ENCODE assay signal across 26 cellular contexts in genomic region chr4:25401066-25401465, GRCh38. TPM values are rescaled to one million over a fixed set of nuclear protein-coding genes. Genes with fewer than 3 reads are reported as not detected.
DNase-seq lines count a peak whose midpoint lies in the region; ATAC-seq, FAIRE-seq and TF ChIP-seq lines count a peak whose summit lies in the region.
"Had no signal": no experiment of that assay in that cellular context is flagged by ENCODE, and none has a peak within 500 bp of the region (broad histone marks: within the 10 kb centered on the region; RNA-seq: fewer than 3 reads in every experiment).

No MANE protein-coding gene starts in this region.

- no peaks in the 10 kb centered on the region for H3K9me3 Mint-ChIP-seq in MCF 10A (ENCODE audit: unreplicated experiment)
- H3K9me3 Mint-ChIP-seq: activated CD4-positive, alpha-beta T cell treated with anti-CD3 and anti-CD28 coated beads, Interleukin-2, amount 10 ng/mL, durations not matched to agents 24 days and 14 days had no signal

- H3K4me1 ChIP-seq in breast epithelium (no peaks in the 10 kb centered on the region), right cardiac atrium (ENCODE audit: control insufficient read depth, insufficient read depth, low read length) (no peaks in the 10 kb centered on the region), thyroid gland (no peaks in the 10 kb centered on the region)
- H3K4me1 ChIP-seq: colonic mucosa, neural progenitor cell, testis, vagina had no signal

- H3K4me3 Mint-ChIP-seq in MCF 10A (ENCODE audit: unreplicated experiment), result no peak overlapping the region
- H3K4me3 Mint-ChIP-seq: activated CD4-positive, alpha-beta T cell treated with anti-CD3 and anti-CD28 coated beads, Interleukin-2, amount 10 ng/mL, durations not matched to agents 24 days and 14 days; activated T-cell treated with anti-CD3 and anti-CD28 coated beads, Interleukin-2, amount 50 U/mL, for 24 hours; B cell; CD8-positive, alpha-beta memory T cell; neural progenitor cell had no signal

- no peaks in the 10 kb centered on the region for H3K27me3 Mint-ChIP-seq in MCF 10A (ENCODE audit: insufficient read depth, unreplicated experiment)
- H3K27me3 Mint-ChIP-seq: activated CD4-positive, alpha-beta T cell treated with anti-CD3 and anti-CD28 coated beads, Interleukin-2, amount 10 ng/mL, durations not matched to agents 24 days and 14 days; activated T-cell treated with anti-CD3 and anti-CD28 coated beads, Interleukin-2, amount 50 U/mL, for 24 hours; B cell; CD8-positive, alpha-beta memory T cell had no signal

- TF ChIP-seq CTCF in MCF 10A (IDR thresholded peaks at IDR 0.05; ENCODE audit: unreplicated experiment) (no peak), breast epithelium (IDR thresholded peaks at IDR 0.05) (no peak), thyroid gland (IDR thresholded peaks at IDR 0.05) (no peak)

- H3K27me3 ChIP-seq in breast epithelium (no peaks in the 10 kb centered on the region), right cardiac atrium (ENCODE audit: control insufficient read depth, insufficient read depth) (no peaks in the 10 kb centered on the region), thyroid gland (no peaks in the 10 kb centered on the region)
- H3K27me3 ChIP-seq: colonic mucosa, MG63, neural progenitor cell, right lobe of liver, testis, vagina had no signal

- peaks cover 77% of the 10 kb centered on the region for H3K36me3 Mint-ChIP-seq in MCF 10A (ENCODE audit: insufficient read depth, unreplicated experiment)

- H3K36me3 ChIP-seq in breast epithelium, result peaks cover 6% of the 10 kb centered on the region
- peaks cover 35 to 38% of the 10 kb centered on the region in 2 donors for H3K36me3 ChIP-seq in thyroid gland

- H3K9me3 ChIP-seq in breast epithelium (no peaks in the 10 kb centered on the region), right cardiac atrium (ENCODE audit: control insufficient read depth, low read length) (no peaks in the 10 kb centered on the region), thyroid gland (no peaks in the 10 kb centered on the region)
- H3K9me3 ChIP-seq: colonic mucosa, MG63, right lobe of liver, testis, vagina had no signal

- FAIRE-seq in frontal cortex (lab: Jason Lieb, UNC), result no peak

- H3K27ac ChIP-seq in breast epithelium (no peak overlapping the region), angular gyrus (ENCODE audit: low read depth, low read length) (peak overlapping the region; percentile 35), right cardiac atrium (ENCODE audit: low read length) (no peak overlapping the region), thyroid gland (no peak overlapping the region)
- H3K27ac ChIP-seq: colonic mucosa, neural progenitor cell, right lobe of liver, testis, vagina, WERI-Rb-1 had no signal

- H3K4me3 ChIP-seq in breast epithelium, result no peak overlapping the region
- no peak overlapping the region for H3K4me3 ChIP-seq in right cardiac atrium (ENCODE audit: low read length)
- H3K4me3 ChIP-seq in thyroid gland (replicated peaks in 1 of 3), result no peak overlapping the region
- H3K4me3 ChIP-seq: colonic mucosa, MG63, neural progenitor cell, right lobe of liver, testis, vagina had no signal

- H3K4me1 Mint-ChIP-seq in MCF 10A (ENCODE audit: insufficient read depth, unreplicated experiment), result peaks cover 9% of the 10 kb centered on the region
- H3K4me1 Mint-ChIP-seq: B cell, neural progenitor cell had no signal

- TF ChIP-seq POLR2A in breast epithelium (IDR thresholded peaks at IDR 0.05) (no peak), thyroid gland (IDR thresholded peaks at IDR 0.05) (no peak)

- DNase-seq in MCF 10A (ENCODE audit: unreplicated experiment) (peak; percentile 7), breast epithelium (ENCODE audit: low spot score in 2 of 2) (no peak), kidney tubule cell (ENCODE audit: low spot score) (peak; percentile 24), right cardiac atrium (no peak), frontal cortex (ENCODE audit: low spot score in 2 of 2) (no peak), thyroid gland (no peak)
- DNase-seq: activated gamma-delta T cell treated with Interleukin-2 at 50 U/mL for 16 hours; activated T-cell treated with anti-CD3 and anti-CD28 coated beads, Interleukin-2, amount 50 U/mL, for 24 hours; CD8-positive, alpha-beta memory T cell; colonic mucosa; effector CD8-positive, alpha-beta T cell; GDM1; head of caudate nucleus; MG63; NCI-H82; right lobe of liver; stimulated activated naive CD8-positive, alpha-beta T cell treated with anti-CD3 and anti-CD28 coated beads, Interleukin-15, Interleukin-2, amounts not matched to agents 100 U/mL and 50 U/mL, for 24 hours; T-helper 2 cell; testis; WERI-Rb-1 had no signal

- intact Hi-C loops in MCF 10A (cut with micrococcal nuclease) (no loop called here), breast epithelium (cut with DNase I; ENCODE audit: low total_unique reads) (no loop called here), right cardiac atrium (cut with DNase I) (no loop called here), thyroid gland (cut with DNase I) (no loop called here)

- ATAC-seq in right cardiac atrium (no peak), HG03139 (IDR thresholded peaks at IDR 0.05; ENCODE audit: unreplicated experiment) (no peak)
- ATAC-seq: right lobe of liver; stimulated activated naive CD8-positive, alpha-beta T cell treated with anti-CD3 and anti-CD28 coated beads, Interleukin-15, Interleukin-2, amounts not matched to agents 100 U/mL and 50 U/mL, for 24 hours had no signal

- H3K27ac Mint-ChIP-seq in MCF 10A (ENCODE audit: low read depth, unreplicated experiment), result no peak overlapping the region
- H3K27ac Mint-ChIP-seq: activated CD4-positive, alpha-beta T cell treated with anti-CD3 and anti-CD28 coated beads, Interleukin-2, amount 10 ng/mL, durations not matched to agents 24 days and 14 days; activated T-cell treated with anti-CD3 and anti-CD28 coated beads, Interleukin-2, amount 50 U/mL, for 24 hours; B cell; neural progenitor cell had no signal

- 77% methylated on average over 3 of the region's 3 CpGs for WGBS in right cardiac atrium
- WGBS in thyroid gland, 2 donors, result 82 to 86% methylated on average over 3 of the region's 3 CpGs

- CTCF ChIA-PET in MCF 10A (lab: Yijun Ruan, JAX), result no interaction called here

- POLR2A ChIA-PET in MCF 10A (lab: Yijun Ruan, JAX), result interaction anchor here (0.6 kb wide), 1 partner anchor 9 kb away, joined by 3 read pairs; no protein-coding TSS in a partner anchor

- BruUV-seq in MCF 10A (replicated peaks; lab: Mats Ljungman, UMichigan), result no TSS peak

RNA-seq across cellular contexts. Expression of gene ANAPC4, which starts 24.0 kb away (rescaled TPM):
- total RNA-seq in MCF 10A (2022), result 20.8 and 22.7 TPM in 2 replicates
- 10 to 100 TPM; 34.6 to 59.7 (median 36.1) TPM for total RNA-seq in breast epithelium
- total RNA-seq in right cardiac atrium, result 10 to 100 TPM; 13.9 to 16.0 (median 15.4) TPM
- 10.3 TPM for polyA plus RNA-seq in right cardiac atrium
- 34.2 TPM for total RNA-seq in frontal cortex
- total RNA-seq in thyroid gland, result 10 to 100 TPM; 30.0 to 68.4 (median 32.6) TPM

Comparison
In these comparisons a context has a peak if more than half of its experiments do, and no peak if none do; other contexts are left out.
1. DNase-seq: peak in MCF 10A (single experiment) and kidney tubule cell (single experiment); none in breast epithelium (0 of 2), right cardiac atrium (0 of 3), frontal cortex (0 of 2) and thyroid gland (0 of 2).